In the genomic region with DNA sequence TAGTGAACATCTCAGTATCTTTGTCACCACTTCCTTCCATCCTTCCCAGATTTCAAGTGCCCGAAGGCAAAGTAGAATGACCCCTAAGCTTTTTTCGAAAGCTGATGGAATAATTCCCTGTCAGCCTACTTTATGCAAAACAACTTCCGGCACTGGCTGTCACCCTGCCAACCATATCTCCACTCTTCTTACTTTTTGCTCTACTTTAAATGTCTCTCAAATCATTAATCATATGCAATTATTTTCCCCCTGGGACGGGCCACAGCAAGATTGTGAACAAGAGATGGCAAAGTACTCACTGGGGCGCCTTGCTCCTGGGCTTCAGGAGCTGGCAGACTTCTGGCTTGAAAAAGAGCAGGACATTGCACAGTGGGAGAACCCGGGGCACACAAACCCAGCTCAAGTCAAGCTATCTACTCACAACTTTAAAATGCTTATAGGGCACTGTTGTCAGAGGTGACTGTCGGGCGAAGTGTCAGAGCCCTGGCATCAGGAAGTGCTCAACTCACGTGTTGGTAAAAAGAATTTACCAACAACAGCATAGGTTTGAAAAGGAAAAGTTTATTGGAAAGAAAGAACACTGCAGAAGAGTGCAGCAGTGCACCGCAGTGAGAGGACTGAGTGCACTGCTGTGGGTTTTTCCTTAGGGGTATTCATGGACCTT, we compare ENCODE assay signal across 27 cellular contexts.
A peak's percentile ranks its signal among the peaks of the same experiment; 100 is the strongest.
DNase-seq lines count a peak whose midpoint lies in the region; ATAC-seq, FAIRE-seq and TF ChIP-seq lines count a peak whose summit lies in the region.
"Had no signal": no experiment of that assay in that cellular context is flagged by ENCODE, and none has a peak within 500 bp of the region (broad histone marks: within the 10 kb centered on the region; RNA-seq: fewer than 3 reads in every experiment).

No MANE protein-coding gene starts in this region.

- in situ Hi-C loops in G401 (cut with HindIII; ENCODE audit: low sequenced_read_pairs) (no loop called here), HepG2 (cut with HindIII; ENCODE audit: extremely low pct_ligation_motif_present, low pct_unique_long_range_greater_than_20kb) (no loop called here)

- H3K4me3 Mint-ChIP-seq in WTC11, result no peak overlapping the region
- no peak overlapping the region for H3K4me3 Mint-ChIP-seq in activated CD8-positive, alpha-beta T cell treated with anti-CD3 and anti-CD28 coated beads, Interleukin-2, amount 10 ng/mL, durations not matched to agents 7 days and 5 days
- H3K4me3 Mint-ChIP-seq: CD4-positive, alpha-beta T cell had no signal

- ATAC-seq in WTC11 (no peak), HepG2 (no peak)
- no peak for ATAC-seq in activated CD8-positive, alpha-beta T cell treated with anti-CD3 and anti-CD28 coated beads, Interleukin-2, amount 10 ng/mL, durations not matched to agents 7 days and 5 days

- peaks cover 25% of the 10 kb centered on the region for H3K4me1 Mint-ChIP-seq in WTC11
- H3K4me1 Mint-ChIP-seq in activated CD8-positive, alpha-beta T cell treated with anti-CD3 and anti-CD28 coated beads, Interleukin-2, amount 10 ng/mL, durations not matched to agents 7 days and 5 days (ENCODE audit: low read depth), result no peaks in the 10 kb centered on the region

- peaks cover 26% of the 10 kb centered on the region for H3K4me1 ChIP-seq in A673 (ENCODE audit: insufficient read depth, low read length, poor library complexity, severe bottlenecking)
- H3K4me1 ChIP-seq in HepG2 (ENCODE audit: insufficient read depth, low read length), result no peaks in the 10 kb centered on the region
- H3K4me1 ChIP-seq: BLaER1, SJSA1 had no signal

- H3K27me3 ChIP-seq in A673 (replicated peaks; ENCODE audit: insufficient read depth, low read depth, low read length, poor library complexity), result no peaks in the 10 kb centered on the region
- no peaks in the 10 kb centered on the region; a peak in 2 of 5 replicates for H3K27me3 ChIP-seq in HepG2 (ENCODE audit: control insufficient read depth in 1 of 2, insufficient read depth in 2 of 2, low read length in 2 of 2)
- H3K27me3 ChIP-seq: BLaER1, SJSA1 had no signal

- no peak for TF ChIP-seq POLR2A in HepG2 (IDR thresholded peaks at IDR 0.05; ENCODE audit: insufficient read depth in 1 of 2, low read depth in 2 of 2, low read length in 2 of 2)

- H3K27ac ChIP-seq in A673 (ENCODE audit: low read depth, low read length, poor library complexity, severe bottlenecking) (peak overlapping the region; percentile 37), HepG2 (ENCODE audit: extremely low read length, insufficient read depth, low read length) (no peak overlapping the region)
- H3K27ac ChIP-seq: BLaER1, PC-9, SJSA1 had no signal

- DNase-seq in A673 (ENCODE audit: low spot score) (peak; percentile 96), G401 (ENCODE audit: low spot score) (peak; percentile 43), WTC11 (ENCODE audit: low spot score) (no peak), kidney tubule cell (ENCODE audit: low spot score) (peak; percentile 31), SW 1271 (lab: John Stamatoyannopoulos, UW) (no peak), HepG2 (ENCODE audit: low spot score) (no peak)
- DNase-seq in activated CD8-positive, alpha-beta T cell treated with anti-CD3 and anti-CD28 coated beads, Interleukin-2, amount 10 ng/mL, durations not matched to agents 7 days and 5 days, result no peak
- DNase-seq: 8988T; CD4-positive, alpha-beta T cell; DMS53; GDM1; HCEC 1CT; NCI-H1092; NCI-H1436; NCI-H187; NCI-H2081 treated with DMSO at 0.1 percent for 48 hours; NCI-H2171; NCI-H345; NCI-H524 treated with DMSO at 0.1 percent for 48 hours; PC-9; Right ventricle myocardium superior; RPMI8226 had no signal

- H3K9me3 Mint-ChIP-seq in WTC11, result 0 out of 2 replicates have a peak, but pooled peaks cover 3% of the 10 kb centered on the region
- no peaks in the 10 kb centered on the region for H3K9me3 Mint-ChIP-seq in activated CD8-positive, alpha-beta T cell treated with anti-CD3 and anti-CD28 coated beads, Interleukin-2, amount 10 ng/mL, durations not matched to agents 7 days and 5 days (ENCODE audit: insufficient read depth)

- H4K20me1 ChIP-seq in HepG2 (ENCODE audit: insufficient read depth, low read length), result no peaks in the 10 kb centered on the region
- H4K20me1 ChIP-seq: BLaER1 had no signal

- no peak overlapping the region for H3K4me2 ChIP-seq in HepG2 (ENCODE audit: low read depth, low read length)
- H3K4me2 ChIP-seq: BLaER1, PC-9 had no signal

- H3K4me3 ChIP-seq in A673 (ENCODE audit: low read depth, low read length, poor library complexity, severe bottlenecking), result peak overlapping the region; percentile 16
- no peak overlapping the region for H3K4me3 ChIP-seq in HepG2 (replicated peaks in 1 of 3; ENCODE audit: insufficient read depth in 1 of 3, low read depth in 2 of 3, low read length in 3 of 3)
- H3K4me3 ChIP-seq: BLaER1, PC-9, SJSA1 had no signal

- no peaks in the 10 kb centered on the region for H3K27me3 Mint-ChIP-seq in WTC11 (ENCODE audit: low read depth)
- H3K27me3 Mint-ChIP-seq in activated CD8-positive, alpha-beta T cell treated with anti-CD3 and anti-CD28 coated beads, Interleukin-2, amount 10 ng/mL, durations not matched to agents 7 days and 5 days (ENCODE audit: low read depth), result no peaks in the 10 kb centered on the region
- H3K27me3 Mint-ChIP-seq: CD4-positive, alpha-beta T cell had no signal

- H3K9me3 ChIP-seq in A673 (ENCODE audit: low read depth, low read length, poor library complexity, severe bottlenecking), result no peaks in the 10 kb centered on the region
- no peaks in the 10 kb centered on the region for H3K9me3 ChIP-seq in HepG2 (ENCODE audit: low read length)
- H3K9me3 ChIP-seq: SJSA1 had no signal

- no peaks in the 10 kb centered on the region for H3K36me3 ChIP-seq in A673 (ENCODE audit: insufficient read depth, low read length, poor library complexity, severe bottlenecking)
- H3K36me3 ChIP-seq in HepG2 (replicated peaks in 1 of 2; ENCODE audit: control insufficient read depth in 1 of 2, insufficient read depth in 2 of 2, low read length in 2 of 2), result no peaks in the 10 kb centered on the region

- H3K27ac Mint-ChIP-seq in WTC11, result peak overlapping the region; percentile 37; the same call in 1 of the 2 replicates
- no peak overlapping the region for H3K27ac Mint-ChIP-seq in activated CD8-positive, alpha-beta T cell treated with anti-CD3 and anti-CD28 coated beads, Interleukin-2, amount 10 ng/mL, durations not matched to agents 7 days and 5 days
- H3K27ac Mint-ChIP-seq: CD4-positive, alpha-beta T cell had no signal

- H3K9ac ChIP-seq in HepG2 (ENCODE audit: insufficient read depth, low read depth, low read length), result no peak overlapping the region
- H3K9ac ChIP-seq: BLaER1 had no signal

- intact Hi-C loops in A673 (cut with micrococcal nuclease; ENCODE audit: unreplicated experiment), result no loop called here
- intact Hi-C loops in HepG2 (cut with micrococcal nuclease; ENCODE audit: unreplicated experiment), result no loop called here

- TF ChIP-seq RAD21 in HepG2 (CRISPR knock-in tag; IDR thresholded peaks at IDR 0.05), result no peak

- POLR2A ChIA-PET in A673 (lab: Charles Lee; ENCODE audit: low non-redundant PET) (interaction anchor here (0.6 kb wide), 1 partner anchor 1137 kb away, joined by 3 read pairs; no protein-coding TSS in a partner anchor), WTC11 (lab: Charles Lee) (no interaction called here), HepG2 (lab: Yijun Ruan, JAX) (no interaction called here)
- POLR2A ChIA-PET in activated CD8-positive, alpha-beta T cell treated with anti-CD3 and anti-CD28 coated beads, Interleukin-2, amount 10 ng/mL, durations not matched to agents 7 days and 5 days (lab: Charles Lee), result no interaction called here

- FAIRE-seq in HepG2 (lab: Jason Lieb, UNC), result no peak
- FAIRE-seq: GM12891, GM19239, H1 had no signal

- 34% methylated on average over 10 of the region's 10 CpGs for WGBS in HepG2 (ENCODE audit: low lambda C conversion rate)

- BruUV-seq in A673 (replicated peaks; lab: Mats Ljungman, UMichigan) (no TSS peak), HepG2 (replicated peaks; lab: Mats Ljungman, UMichigan) (no TSS peak)

- TF ChIP-seq CTCF in A673 (conservative IDR thresholded peaks at IDR 0.05; ENCODE audit: low read depth, low read length), result no peak
- TF ChIP-seq CTCF in WTC11 (IDR thresholded peaks at IDR 0.05), result no peak
- no peak for TF ChIP-seq CTCF in HepG2 (CRISPR knock-in tag; IDR thresholded peaks at IDR 0.05)

- no peaks in the 10 kb centered on the region for H3K36me3 Mint-ChIP-seq in WTC11
- H3K36me3 Mint-ChIP-seq in activated CD8-positive, alpha-beta T cell treated with anti-CD3 and anti-CD28 coated beads, Interleukin-2, amount 10 ng/mL, durations not matched to agents 7 days and 5 days (ENCODE audit: low read depth), result no peaks in the 10 kb centered on the region

- H3K79me2 ChIP-seq in HepG2 (ENCODE audit: insufficient read depth, low read length), result no peaks in the 10 kb centered on the region

- CTCF ChIA-PET in A673 (lab: Charles Lee), result interaction anchor here (0.5 kb wide), 1 partner anchor 457 kb away, joined by 3 read pairs; no protein-coding TSS in a partner anchor
- CTCF ChIA-PET in WTC11 (lab: Charles Lee), result interaction anchor here (1.0 to 1.1 kb wide), 2 partner anchors 28 to 196 kb away, joined by 3 read pairs; no protein-coding TSS in a partner anchor
- CTCF ChIA-PET in activated CD8-positive, alpha-beta T cell treated with anti-CD3 and anti-CD28 coated beads, Interleukin-2, amount 10 ng/mL, durations not matched to agents 7 days and 5 days (lab: Charles Lee), result no interaction called here
- CTCF ChIA-PET in HepG2 (lab: Yijun Ruan, JAX; ENCODE audit: low intra/inter-chr PET ratio, low total read pairs), result no interaction called here

- TF ChIP-seq EP300 in HepG2 (IDR thresholded peaks at IDR 0.05; ENCODE audit: low read depth in 2 of 2, low read length in 2 of 2) (no peak), HepG2 (CRISPR knock-in tag; IDR thresholded peaks at IDR 0.05; ENCODE audit: borderline replicate concordance) (no peak)

- H2AFZ ChIP-seq in HepG2 (ENCODE audit: low read length), result no peak overlapping the region
- H2AFZ ChIP-seq: PC-9 had no signal

TF ChIP-seq in WTC11, 78 proteins besides CTCF, POLR2A, EP300 and RAD21 (continues in another document):
- TF ChIP-seq JAZF1 (CRISPR knock-in tag; IDR thresholded peaks at IDR 0.05), result no peak

TF ChIP-seq in HepG2, 621 proteins besides CTCF, POLR2A, EP300 and RAD21 (continues in another document):
- TF ChIP-seq, protein P1, sequence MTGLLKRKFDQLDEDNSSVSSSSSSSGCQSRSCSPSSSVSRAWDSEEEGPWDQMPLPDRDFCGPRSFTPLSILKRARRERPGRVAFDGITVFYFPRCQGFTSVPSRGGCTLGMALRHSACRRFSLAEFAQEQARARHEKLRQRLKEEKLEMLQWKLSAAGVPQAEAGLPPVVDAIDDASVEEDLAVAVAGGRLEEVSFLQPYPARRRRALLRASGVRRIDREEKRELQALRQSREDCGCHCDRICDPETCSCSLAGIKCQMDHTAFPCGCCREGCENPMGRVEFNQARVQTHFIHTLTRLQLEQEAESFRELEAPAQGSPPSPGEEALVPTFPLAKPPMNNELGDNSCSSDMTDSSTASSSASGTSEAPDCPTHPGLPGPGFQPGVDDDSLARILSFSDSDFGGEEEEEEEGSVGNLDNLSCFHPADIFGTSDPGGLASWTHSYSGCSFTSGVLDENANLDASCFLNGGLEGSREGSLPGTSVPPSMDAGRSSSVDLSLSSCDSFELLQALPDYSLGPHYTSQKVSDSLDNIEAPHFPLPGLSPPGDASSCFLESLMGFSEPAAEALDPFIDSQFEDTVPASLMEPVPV (CRISPR knock-in tag; IDR thresholded peaks at IDR 0.05), result no peak
- TF ChIP-seq CHD2 (IDR thresholded peaks at IDR 0.05; ENCODE audit: low read depth, low read length) (no peak), ZNF766 (CRISPR knock-in tag; IDR thresholded peaks at IDR 0.05; ENCODE audit: borderline replicate concordance) (no peak)

Comparison
In these comparisons a context has a peak if more than half of its experiments do, and no peak if none do; other contexts are left out.
1. DNase-seq: peak in A673 (single experiment), G401 (single experiment) and kidney tubule cell (single experiment); none in WTC11 (single experiment), SW 1271 (0 of 2), activated CD8-positive, alpha-beta T cell treated with anti-CD3 and anti-CD28 coated beads, Interleukin-2, amount 10 ng/mL, durations not matched to agents 7 days and 5 days (single experiment) and HepG2 (single experiment).
2. CTCF ChIA-PET loops: an anchor here in A673 (0.5 kb wide) and WTC11 (1.0 to 1.1 kb wide); none called in activated CD8-positive, alpha-beta T cell treated with anti-CD3 and anti-CD28 coated beads, Interleukin-2, amount 10 ng/mL, durations not matched to agents 7 days and 5 days and HepG2.